ENCODE assay signal across 1 cellular context in the genomic region with DNA sequence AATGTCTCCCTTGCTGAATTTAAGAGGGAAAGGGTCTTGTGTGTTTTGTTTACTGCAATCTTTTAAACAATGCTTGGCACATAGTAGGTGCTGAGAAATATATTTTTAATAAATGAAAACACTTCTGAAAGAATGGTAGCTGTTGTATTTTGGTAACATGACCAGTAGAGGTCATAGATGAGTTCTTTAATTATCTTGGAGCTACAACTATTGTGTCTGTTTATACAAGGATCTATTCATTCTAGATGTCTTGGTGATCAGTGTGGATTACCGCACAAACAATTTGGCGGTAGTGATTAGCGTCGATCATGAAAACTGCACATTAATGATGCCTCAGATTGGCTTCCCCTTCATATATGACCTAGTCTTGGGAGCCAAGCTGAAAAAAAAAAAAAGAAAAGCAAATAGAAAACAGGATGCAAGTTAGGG.
TF ChIP-seq lines count a peak whose summit lies in the region.

No MANE protein-coding gene starts in this region.

TF ChIP-seq in GM12878, 131 proteins besides CTCF, POLR2A, EP300 and RAD21:
- TF ChIP-seq, protein P1, sequence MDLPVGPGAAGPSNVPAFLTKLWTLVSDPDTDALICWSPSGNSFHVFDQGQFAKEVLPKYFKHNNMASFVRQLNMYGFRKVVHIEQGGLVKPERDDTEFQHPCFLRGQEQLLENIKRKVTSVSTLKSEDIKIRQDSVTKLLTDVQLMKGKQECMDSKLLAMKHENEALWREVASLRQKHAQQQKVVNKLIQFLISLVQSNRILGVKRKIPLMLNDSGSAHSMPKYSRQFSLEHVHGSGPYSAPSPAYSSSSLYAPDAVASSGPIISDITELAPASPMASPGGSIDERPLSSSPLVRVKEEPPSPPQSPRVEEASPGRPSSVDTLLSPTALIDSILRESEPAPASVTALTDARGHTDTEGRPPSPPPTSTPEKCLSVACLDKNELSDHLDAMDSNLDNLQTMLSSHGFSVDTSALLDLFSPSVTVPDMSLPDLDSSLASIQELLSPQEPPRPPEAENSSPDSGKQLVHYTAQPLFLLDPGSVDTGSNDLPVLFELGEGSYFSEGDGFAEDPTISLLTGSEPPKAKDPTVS (IDR thresholded peaks at IDR 0.05; ENCODE audit: low read depth, low read length) = no peak
- no peak for TF ChIP-seq CBX5 (IDR thresholded peaks at IDR 0.05; ENCODE audit: low read depth)
- no peak for TF ChIP-seq CHD1 (IDR thresholded peaks at IDR 0.05; ENCODE audit: low read depth, low read length)
- TF ChIP-seq MEF2A (IDR thresholded peaks at IDR 0.05; ENCODE audit: insufficient read depth, low read depth, low read length) = no peak
- no peak for TF ChIP-seq CREM (IDR thresholded peaks at IDR 0.05; ENCODE audit: low read depth)
- no peak for TF ChIP-seq SRF (IDR thresholded peaks at IDR 0.05; ENCODE audit: low read depth in 2 of 2, low read length in 2 of 2)
- no peak for TF ChIP-seq TCF12 (IDR thresholded peaks at IDR 0.05; ENCODE audit: low read depth, low read length)
- no peak for TF ChIP-seq SREBF1 (IDR thresholded peaks at IDR 0.05; ENCODE audit: low read length)
- TF ChIP-seq IRF4 (IDR thresholded peaks at IDR 0.05; ENCODE audit: low read depth, low read length) = no peak
- TF ChIP-seq, protein P2, sequence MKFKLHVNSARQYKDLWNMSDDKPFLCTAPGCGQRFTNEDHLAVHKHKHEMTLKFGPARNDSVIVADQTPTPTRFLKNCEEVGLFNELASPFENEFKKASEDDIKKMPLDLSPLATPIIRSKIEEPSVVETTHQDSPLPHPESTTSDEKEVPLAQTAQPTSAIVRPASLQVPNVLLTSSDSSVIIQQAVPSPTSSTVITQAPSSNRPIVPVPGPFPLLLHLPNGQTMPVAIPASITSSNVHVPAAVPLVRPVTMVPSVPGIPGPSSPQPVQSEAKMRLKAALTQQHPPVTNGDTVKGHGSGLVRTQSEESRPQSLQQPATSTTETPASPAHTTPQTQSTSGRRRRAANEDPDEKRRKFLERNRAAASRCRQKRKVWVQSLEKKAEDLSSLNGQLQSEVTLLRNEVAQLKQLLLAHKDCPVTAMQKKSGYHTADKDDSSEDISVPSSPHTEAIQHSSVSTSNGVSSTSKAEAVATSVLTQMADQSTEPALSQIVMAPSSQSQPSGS (IDR thresholded peaks at IDR 0.05; ENCODE audit: low read length) = no peak
- TF ChIP-seq, protein P3, sequence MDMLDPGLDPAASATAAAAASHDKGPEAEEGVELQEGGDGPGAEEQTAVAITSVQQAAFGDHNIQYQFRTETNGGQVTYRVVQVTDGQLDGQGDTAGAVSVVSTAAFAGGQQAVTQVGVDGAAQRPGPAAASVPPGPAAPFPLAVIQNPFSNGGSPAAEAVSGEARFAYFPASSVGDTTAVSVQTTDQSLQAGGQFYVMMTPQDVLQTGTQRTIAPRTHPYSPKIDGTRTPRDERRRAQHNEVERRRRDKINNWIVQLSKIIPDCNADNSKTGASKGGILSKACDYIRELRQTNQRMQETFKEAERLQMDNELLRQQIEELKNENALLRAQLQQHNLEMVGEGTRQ (IDR thresholded peaks at IDR 0.05; ENCODE audit: borderline replicate concordance, low read depth, low read length) = no peak
- TF ChIP-seq FOXK2 (IDR thresholded peaks at IDR 0.05) = no peak
- TF ChIP-seq BMI1 (IDR thresholded peaks at IDR 0.05; ENCODE audit: borderline replicate concordance) = no peak
- TF ChIP-seq TCF3 (IDR thresholded peaks at IDR 0.05; ENCODE audit: borderline replicate concordance, insufficient read depth, low read depth, low read length) = no peak
- no peak for TF ChIP-seq ZNF207 (IDR thresholded peaks at IDR 0.05; ENCODE audit: borderline replicate concordance)
- no peak for TF ChIP-seq SIX5 (IDR thresholded peaks at IDR 0.05; ENCODE audit: low read depth, low read length, severe bottlenecking)
- no peak for TF ChIP-seq HDAC6 (IDR thresholded peaks at IDR 0.05; ENCODE audit: unreplicated experiment)
- TF ChIP-seq NFYA (IDR thresholded peaks at IDR 0.05; ENCODE audit: borderline replicate concordance, low read depth, low read length) = no peak
- TF ChIP-seq, protein P4, sequence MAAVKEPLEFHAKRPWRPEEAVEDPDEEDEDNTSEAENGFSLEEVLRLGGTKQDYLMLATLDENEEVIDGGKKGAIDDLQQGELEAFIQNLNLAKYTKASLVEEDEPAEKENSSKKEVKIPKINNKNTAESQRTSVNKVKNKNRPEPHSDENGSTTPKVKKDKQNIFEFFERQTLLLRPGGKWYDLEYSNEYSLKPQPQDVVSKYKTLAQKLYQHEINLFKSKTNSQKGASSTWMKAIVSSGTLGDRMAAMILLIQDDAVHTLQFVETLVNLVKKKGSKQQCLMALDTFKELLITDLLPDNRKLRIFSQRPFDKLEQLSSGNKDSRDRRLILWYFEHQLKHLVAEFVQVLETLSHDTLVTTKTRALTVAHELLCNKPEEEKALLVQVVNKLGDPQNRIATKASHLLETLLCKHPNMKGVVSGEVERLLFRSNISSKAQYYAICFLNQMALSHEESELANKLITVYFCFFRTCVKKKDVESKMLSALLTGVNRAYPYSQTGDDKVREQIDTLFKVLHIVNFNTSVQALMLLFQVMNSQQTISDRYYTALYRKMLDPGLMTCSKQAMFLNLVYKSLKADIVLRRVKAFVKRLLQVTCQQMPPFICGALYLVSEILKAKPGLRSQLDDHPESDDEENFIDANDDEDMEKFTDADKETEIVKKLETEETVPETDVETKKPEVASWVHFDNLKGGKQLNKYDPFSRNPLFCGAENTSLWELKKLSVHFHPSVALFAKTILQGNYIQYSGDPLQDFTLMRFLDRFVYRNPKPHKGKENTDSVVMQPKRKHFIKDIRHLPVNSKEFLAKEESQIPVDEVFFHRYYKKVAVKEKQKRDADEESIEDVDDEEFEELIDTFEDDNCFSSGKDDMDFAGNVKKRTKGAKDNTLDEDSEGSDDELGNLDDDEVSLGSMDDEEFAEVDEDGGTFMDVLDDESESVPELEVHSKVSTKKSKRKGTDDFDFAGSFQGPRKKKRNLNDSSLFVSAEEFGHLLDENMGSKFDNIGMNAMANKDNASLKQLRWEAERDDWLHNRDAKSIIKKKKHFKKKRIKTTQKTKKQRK (IDR thresholded peaks at IDR 0.05; ENCODE audit: low read depth, low read length) = no peak
- TF ChIP-seq, protein P5, sequence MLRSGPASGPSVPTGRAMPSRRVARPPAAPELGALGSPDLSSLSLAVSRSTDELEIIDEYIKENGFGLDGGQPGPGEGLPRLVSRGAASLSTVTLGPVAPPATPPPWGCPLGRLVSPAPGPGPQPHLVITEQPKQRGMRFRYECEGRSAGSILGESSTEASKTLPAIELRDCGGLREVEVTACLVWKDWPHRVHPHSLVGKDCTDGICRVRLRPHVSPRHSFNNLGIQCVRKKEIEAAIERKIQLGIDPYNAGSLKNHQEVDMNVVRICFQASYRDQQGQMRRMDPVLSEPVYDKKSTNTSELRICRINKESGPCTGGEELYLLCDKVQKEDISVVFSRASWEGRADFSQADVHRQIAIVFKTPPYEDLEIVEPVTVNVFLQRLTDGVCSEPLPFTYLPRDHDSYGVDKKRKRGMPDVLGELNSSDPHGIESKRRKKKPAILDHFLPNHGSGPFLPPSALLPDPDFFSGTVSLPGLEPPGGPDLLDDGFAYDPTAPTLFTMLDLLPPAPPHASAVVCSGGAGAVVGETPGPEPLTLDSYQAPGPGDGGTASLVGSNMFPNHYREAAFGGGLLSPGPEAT (IDR thresholded peaks at IDR 0.05; ENCODE audit: low read depth) = no peak
